Comparison of ENCODE assay signal across 16 cellular contexts in the genomic region with DNA sequence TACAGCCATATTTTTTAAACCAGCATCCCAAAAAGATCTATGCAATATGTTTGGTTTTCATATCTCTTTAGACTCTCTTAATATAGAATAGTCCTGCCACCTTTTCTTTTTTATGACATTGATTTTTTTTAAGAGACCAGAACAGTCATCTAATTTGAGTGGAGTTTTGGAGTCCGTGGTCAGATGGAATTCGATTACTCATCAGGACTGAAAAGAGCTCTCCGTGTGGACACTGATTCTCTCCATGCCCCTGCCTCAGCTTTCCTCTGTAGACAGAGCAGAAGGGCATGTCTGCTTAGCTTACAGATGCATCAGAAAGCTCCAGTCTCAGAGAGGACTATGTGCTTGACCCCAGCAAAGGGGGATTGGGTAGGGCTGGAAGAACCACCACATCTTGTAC. TPM values are rescaled to one million over a fixed set of nuclear protein-coding genes. Genes with fewer than 3 reads are reported as not detected.
DNase-seq lines count a peak whose midpoint lies in the region; ATAC-seq, FAIRE-seq and TF ChIP-seq lines count a peak whose summit lies in the region.
"Had no signal": no experiment of that assay in that cellular context is flagged by ENCODE, and none has a peak within 500 bp of the region (broad histone marks: within the 10 kb centered on the region; RNA-seq: fewer than 3 reads in every experiment).

No MANE protein-coding gene starts in this region.

- H4K20me1 ChIP-seq in astrocyte (ENCODE audit: insufficient read depth, low read length) (no peaks in the 10 kb centered on the region), keratinocyte (ENCODE audit: control insufficient read depth, extremely low read depth, insufficient read depth, low read length) (no peaks in the 10 kb centered on the region)

- TF ChIP-seq CTCF in AG09319 (IDR thresholded peaks at IDR 0.05; ENCODE audit: low read depth, low read length) (no peak), astrocyte (IDR thresholded peaks at IDR 0.05; ENCODE audit: insufficient read depth, low read depth, low read length) (no peak), keratinocyte (optimal IDR thresholded peaks at IDR 0.05 in 1 of 3, IDR thresholded peaks at IDR 0.05 in 1 of 3, conservative IDR thresholded peaks at IDR 0.05 in 1 of 3; ENCODE audit: extremely low read depth in 1 of 3, insufficient read depth in 2 of 3, low read length in 3 of 3) (no peak)

- H3K36me3 ChIP-seq in astrocyte (ENCODE audit: insufficient read depth, low read length) (no peaks in the 10 kb centered on the region), keratinocyte (ENCODE audit: control insufficient read depth in 2 of 2, extremely low read depth in 1 of 2, insufficient read depth in 2 of 2, low read length in 2 of 2) (no peaks in the 10 kb centered on the region)
- H3K36me3 ChIP-seq: upper lobe of right lung had no signal

- H3K79me2 ChIP-seq in astrocyte (ENCODE audit: insufficient read depth, low read length): no peaks in the 10 kb centered on the region
- H3K79me2 ChIP-seq in keratinocyte (ENCODE audit: control insufficient read depth, insufficient read depth, low read length): no peaks in the 10 kb centered on the region

- peak overlapping the region; percentile 50 for H3K4me2 ChIP-seq in astrocyte (ENCODE audit: low read length)
- peak overlapping the region; percentile 63 for H3K4me2 ChIP-seq in keratinocyte (ENCODE audit: control insufficient read depth, extremely low read depth, insufficient read depth, low read depth, low read length)

- no peaks in the 10 kb centered on the region for H3K27me3 Mint-ChIP-seq in astrocyte (ENCODE audit: low read depth, unreplicated experiment)

- peaks cover 26% of the 10 kb centered on the region for H3K4me1 Mint-ChIP-seq in astrocyte (ENCODE audit: low read depth, unreplicated experiment)

- peak overlapping the region; percentile 84 for H3K27ac Mint-ChIP-seq in astrocyte (ENCODE audit: unreplicated experiment)
- H3K27ac Mint-ChIP-seq: CD8-positive, alpha-beta T cell; immature natural killer cell had no signal

- H3K36me3 Mint-ChIP-seq in astrocyte (ENCODE audit: low read depth, unreplicated experiment): peaks cover 5% of the 10 kb centered on the region

- no peak overlapping the region for H3K27ac ChIP-seq in astrocyte (ENCODE audit: low read depth, low read length)
- no peak overlapping the region for H3K27ac ChIP-seq in keratinocyte (ENCODE audit: control insufficient read depth, insufficient read depth, low read length)

- peaks cover 14% of the 10 kb centered on the region for H3K9me3 Mint-ChIP-seq in astrocyte (ENCODE audit: unreplicated experiment)

- H3K4me1 ChIP-seq in astrocyte (ENCODE audit: insufficient read depth, low read length) (peaks cover 12% of the 10 kb centered on the region), keratinocyte (ENCODE audit: control insufficient read depth, extremely low read depth, insufficient read depth, low read length) (peaks cover 16% of the 10 kb centered on the region)
- H3K4me1 ChIP-seq: upper lobe of right lung had no signal

- peak; percentile 34 for DNase-seq in AG09319 (ENCODE audit: extremely low read depth, low read depth)
- peak; percentile 80 for DNase-seq in HS-27A (ENCODE audit: low read depth)
- peak; percentile 88 for DNase-seq in astrocyte (ENCODE audit: low read depth)
- DNase-seq in keratinocyte (ENCODE audit: low read depth, low spot score): no peak
- no peak for DNase-seq in activated CD4-positive, CD25-positive, alpha-beta regulatory T cell (lab: John Stamatoyannopoulos, UW)
- DNase-seq in activated effector memory CD4-positive, alpha-beta T cell treated with anti-CD3 and anti-CD28 coated beads, Interleukin-2, amount 50 U/mL, for 16 hours: no peak
- DNase-seq in stimulated activated naive CD8-positive, alpha-beta T cell treated with anti-CD3 and anti-CD28 coated beads, Interleukin-15, Interleukin-2, amounts not matched to agents 100 U/mL and 50 U/mL, for 24 hours: no peak
- DNase-seq in D341Med (ENCODE audit: low spot score): no peak
- DNase-seq: activated CD8-positive, alpha-beta memory T cell treated with anti-CD3 and anti-CD28 coated beads, Interleukin-2, amount 50 U/mL, for 48 hours; amygdala; CD8-positive, alpha-beta T cell; immature natural killer cell; stimulated activated CD8-positive, alpha-beta memory T cell treated with anti-CD3 and anti-CD28 coated beads, Interleukin-4, amount 100 ng/mL, for 48 hours; upper lobe of right lung had no signal

- no peak overlapping the region for H3K9ac ChIP-seq in astrocyte (ENCODE audit: low read length)
- no peak overlapping the region for H3K9ac ChIP-seq in keratinocyte (ENCODE audit: control insufficient read depth, extremely low read depth, insufficient read depth, low read length)

- peak; percentile 68 for FAIRE-seq in astrocyte (lab: Jason Lieb, UNC)
- peak; percentile 96 for FAIRE-seq in keratinocyte (lab: Jason Lieb, UNC)

- dilution Hi-C loops in keratinocyte (cut with MboI; ENCODE audit: extremely low pct_ligation_motif_present, low sequenced_read_pairs): no loop called here

- peaks cover 10% of the 10 kb centered on the region for H3K9me3 ChIP-seq in astrocyte (ENCODE audit: insufficient read depth, low read depth, low read length)
- H3K9me3 ChIP-seq in keratinocyte (ENCODE audit: control insufficient read depth, low read depth, low read length): no peaks in the 10 kb centered on the region
- H3K9me3 ChIP-seq: upper lobe of right lung had no signal

- peak overlapping the region; percentile 49 for H2AFZ ChIP-seq in astrocyte (ENCODE audit: low read depth, low read length)
- H2AFZ ChIP-seq in keratinocyte (ENCODE audit: control insufficient read depth, low read length): no peak overlapping the region

- ATAC-seq in stimulated activated naive CD8-positive, alpha-beta T cell treated with anti-CD3 and anti-CD28 coated beads, Interleukin-15, Interleukin-2, amounts not matched to agents 100 U/mL and 50 U/mL, for 24 hours: no peak
- ATAC-seq: CD8-positive, alpha-beta T cell; Panc1; upper lobe of right lung had no signal

- H3K27me3 ChIP-seq in astrocyte (ENCODE audit: insufficient read depth, low read length): no peaks in the 10 kb centered on the region
- H3K27me3 ChIP-seq in keratinocyte (ENCODE audit: control insufficient read depth, extremely low read depth, insufficient read depth, low read length): no peaks in the 10 kb centered on the region
- H3K27me3 ChIP-seq: upper lobe of right lung had no signal

- H3K4me3 ChIP-seq in astrocyte (ENCODE audit: insufficient read depth, low read depth, low read length) (no peak overlapping the region), keratinocyte (ENCODE audit: control insufficient read depth in 2 of 3, extremely low read depth in 1 of 3, insufficient read depth in 2 of 3, low read depth in 1 of 3, low read length in 3 of 3) (no peak overlapping the region)
- H3K4me3 ChIP-seq: upper lobe of right lung had no signal

- no peak overlapping the region for H3K4me3 Mint-ChIP-seq in astrocyte (ENCODE audit: unreplicated experiment)
- H3K4me3 Mint-ChIP-seq: CD8-positive, alpha-beta T cell; immature natural killer cell; neural crest cell had no signal

- H3K9me1 ChIP-seq in keratinocyte (ENCODE audit: control insufficient read depth, extremely low read depth, insufficient read depth, low read length): no peaks in the 10 kb centered on the region

RNA-seq across cellular contexts. Expression of gene SMCO2, which starts 27.8 kb away (rescaled TPM):
- total RNA-seq in astrocyte: 0.32 and 0.46 TPM in 2 replicates
- 0.22 to 0.70 TPM (median 0.49 TPM) in 3 replicates for polyA plus RNA-seq in keratinocyte
- 5.5 TPM for polyA plus RNA-seq in keratinocyte (2011; ENCODE audit: low read depth)
- not detected in 2 replicates for polyA plus RNA-seq in keratinocyte (2011; cell fraction: cytosol; rRNA removed)
- polyA plus RNA-seq in keratinocyte (2011; cell fraction: nucleus; rRNA removed): 0.20 and 1.3 TPM in 2 replicates
- 0.14 and 0.68 TPM in 2 replicates for polyA plus RNA-seq in keratinocyte (2012; ENCODE audit: low replicate concordance)
- 0.58 TPM in 1 of 3 replicates, not detected in the others for polyA minus RNA-seq in keratinocyte
- polyA minus RNA-seq in keratinocyte (2011; cell fraction: cytosol; rRNA and poly(A)+ RNA removed): not detected
- polyA minus RNA-seq in keratinocyte (2011; cell fraction: nucleus; rRNA and poly(A)+ RNA removed): not detected in 2 replicates
- total RNA-seq: CD8-positive, alpha-beta T cell; neural crest cell had no signal
- polyA plus RNA-seq: immature natural killer cell had no signal

RNA-seq across cellular contexts. Expression of gene PPFIBP1, which starts 49.7 kb away (rescaled TPM):
- 140 and 147 TPM in 2 replicates for total RNA-seq in astrocyte
- polyA plus RNA-seq in keratinocyte: 53.6 to 83.5 TPM (median 62.0 TPM) in 3 replicates
- 74.9 TPM for polyA plus RNA-seq in keratinocyte (2011; ENCODE audit: low read depth)
- 32.0 and 75.4 TPM in 2 replicates for polyA plus RNA-seq in keratinocyte (2011; cell fraction: cytosol; rRNA removed)
- polyA plus RNA-seq in keratinocyte (2011; cell fraction: nucleus; rRNA removed): 101 and 133 TPM in 2 replicates
- polyA plus RNA-seq in keratinocyte (2012; ENCODE audit: low replicate concordance): 25.4 and 60.2 TPM in 2 replicates
- 48.5 to 186 TPM (median 78.5 TPM) in 3 replicates for polyA minus RNA-seq in keratinocyte
- polyA minus RNA-seq in keratinocyte (2011; cell fraction: cytosol; rRNA and poly(A)+ RNA removed): 37.2 TPM
- 116 and 242 TPM in 2 replicates for polyA minus RNA-seq in keratinocyte (2011; cell fraction: nucleus; rRNA and poly(A)+ RNA removed)

Comparison
In these comparisons a context has a peak if more than half of its experiments do, and no peak if none do; other contexts are left out.
1. DNase-seq: peak in AG09319 (single experiment), HS-27A (single experiment) and astrocyte (single experiment); none in keratinocyte (single experiment), activated CD4-positive, CD25-positive, alpha-beta regulatory T cell (0 of 4), activated effector memory CD4-positive, alpha-beta T cell treated with anti-CD3 and anti-CD28 coated beads, Interleukin-2, amount 50 U/mL, for 16 hours (single experiment), stimulated activated naive CD8-positive, alpha-beta T cell treated with anti-CD3 and anti-CD28 coated beads, Interleukin-15, Interleukin-2, amounts not matched to agents 100 U/mL and 50 U/mL, for 24 hours (single experiment) and D341Med (single experiment).